1 cellular context compared by ENCODE assay signal in the genomic region with DNA sequence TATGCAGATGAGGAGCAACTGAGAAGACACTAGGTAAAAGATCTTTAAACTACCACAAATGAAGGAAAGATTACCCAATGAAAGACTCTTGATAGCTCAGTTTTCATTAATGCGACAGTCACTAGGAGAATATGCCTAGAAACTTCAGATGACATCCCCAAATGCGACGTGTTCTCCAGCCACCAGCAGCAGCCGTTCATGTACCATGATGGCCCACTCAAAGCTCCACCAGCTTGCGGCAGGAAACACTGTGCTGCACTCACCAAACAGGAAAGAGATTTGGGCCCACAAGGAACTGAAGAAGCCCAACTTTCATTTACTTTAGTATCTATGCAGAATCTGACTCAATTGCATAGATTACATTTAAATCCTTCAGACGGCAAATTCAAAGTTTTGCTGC.
TF ChIP-seq lines count a peak whose summit lies in the region.

No MANE protein-coding gene starts in this region.

TF ChIP-seq in GM23338, 12 proteins besides CTCF, POLR2A, EP300 and RAD21 (continued from another document):
- TF ChIP-seq, protein P1, sequence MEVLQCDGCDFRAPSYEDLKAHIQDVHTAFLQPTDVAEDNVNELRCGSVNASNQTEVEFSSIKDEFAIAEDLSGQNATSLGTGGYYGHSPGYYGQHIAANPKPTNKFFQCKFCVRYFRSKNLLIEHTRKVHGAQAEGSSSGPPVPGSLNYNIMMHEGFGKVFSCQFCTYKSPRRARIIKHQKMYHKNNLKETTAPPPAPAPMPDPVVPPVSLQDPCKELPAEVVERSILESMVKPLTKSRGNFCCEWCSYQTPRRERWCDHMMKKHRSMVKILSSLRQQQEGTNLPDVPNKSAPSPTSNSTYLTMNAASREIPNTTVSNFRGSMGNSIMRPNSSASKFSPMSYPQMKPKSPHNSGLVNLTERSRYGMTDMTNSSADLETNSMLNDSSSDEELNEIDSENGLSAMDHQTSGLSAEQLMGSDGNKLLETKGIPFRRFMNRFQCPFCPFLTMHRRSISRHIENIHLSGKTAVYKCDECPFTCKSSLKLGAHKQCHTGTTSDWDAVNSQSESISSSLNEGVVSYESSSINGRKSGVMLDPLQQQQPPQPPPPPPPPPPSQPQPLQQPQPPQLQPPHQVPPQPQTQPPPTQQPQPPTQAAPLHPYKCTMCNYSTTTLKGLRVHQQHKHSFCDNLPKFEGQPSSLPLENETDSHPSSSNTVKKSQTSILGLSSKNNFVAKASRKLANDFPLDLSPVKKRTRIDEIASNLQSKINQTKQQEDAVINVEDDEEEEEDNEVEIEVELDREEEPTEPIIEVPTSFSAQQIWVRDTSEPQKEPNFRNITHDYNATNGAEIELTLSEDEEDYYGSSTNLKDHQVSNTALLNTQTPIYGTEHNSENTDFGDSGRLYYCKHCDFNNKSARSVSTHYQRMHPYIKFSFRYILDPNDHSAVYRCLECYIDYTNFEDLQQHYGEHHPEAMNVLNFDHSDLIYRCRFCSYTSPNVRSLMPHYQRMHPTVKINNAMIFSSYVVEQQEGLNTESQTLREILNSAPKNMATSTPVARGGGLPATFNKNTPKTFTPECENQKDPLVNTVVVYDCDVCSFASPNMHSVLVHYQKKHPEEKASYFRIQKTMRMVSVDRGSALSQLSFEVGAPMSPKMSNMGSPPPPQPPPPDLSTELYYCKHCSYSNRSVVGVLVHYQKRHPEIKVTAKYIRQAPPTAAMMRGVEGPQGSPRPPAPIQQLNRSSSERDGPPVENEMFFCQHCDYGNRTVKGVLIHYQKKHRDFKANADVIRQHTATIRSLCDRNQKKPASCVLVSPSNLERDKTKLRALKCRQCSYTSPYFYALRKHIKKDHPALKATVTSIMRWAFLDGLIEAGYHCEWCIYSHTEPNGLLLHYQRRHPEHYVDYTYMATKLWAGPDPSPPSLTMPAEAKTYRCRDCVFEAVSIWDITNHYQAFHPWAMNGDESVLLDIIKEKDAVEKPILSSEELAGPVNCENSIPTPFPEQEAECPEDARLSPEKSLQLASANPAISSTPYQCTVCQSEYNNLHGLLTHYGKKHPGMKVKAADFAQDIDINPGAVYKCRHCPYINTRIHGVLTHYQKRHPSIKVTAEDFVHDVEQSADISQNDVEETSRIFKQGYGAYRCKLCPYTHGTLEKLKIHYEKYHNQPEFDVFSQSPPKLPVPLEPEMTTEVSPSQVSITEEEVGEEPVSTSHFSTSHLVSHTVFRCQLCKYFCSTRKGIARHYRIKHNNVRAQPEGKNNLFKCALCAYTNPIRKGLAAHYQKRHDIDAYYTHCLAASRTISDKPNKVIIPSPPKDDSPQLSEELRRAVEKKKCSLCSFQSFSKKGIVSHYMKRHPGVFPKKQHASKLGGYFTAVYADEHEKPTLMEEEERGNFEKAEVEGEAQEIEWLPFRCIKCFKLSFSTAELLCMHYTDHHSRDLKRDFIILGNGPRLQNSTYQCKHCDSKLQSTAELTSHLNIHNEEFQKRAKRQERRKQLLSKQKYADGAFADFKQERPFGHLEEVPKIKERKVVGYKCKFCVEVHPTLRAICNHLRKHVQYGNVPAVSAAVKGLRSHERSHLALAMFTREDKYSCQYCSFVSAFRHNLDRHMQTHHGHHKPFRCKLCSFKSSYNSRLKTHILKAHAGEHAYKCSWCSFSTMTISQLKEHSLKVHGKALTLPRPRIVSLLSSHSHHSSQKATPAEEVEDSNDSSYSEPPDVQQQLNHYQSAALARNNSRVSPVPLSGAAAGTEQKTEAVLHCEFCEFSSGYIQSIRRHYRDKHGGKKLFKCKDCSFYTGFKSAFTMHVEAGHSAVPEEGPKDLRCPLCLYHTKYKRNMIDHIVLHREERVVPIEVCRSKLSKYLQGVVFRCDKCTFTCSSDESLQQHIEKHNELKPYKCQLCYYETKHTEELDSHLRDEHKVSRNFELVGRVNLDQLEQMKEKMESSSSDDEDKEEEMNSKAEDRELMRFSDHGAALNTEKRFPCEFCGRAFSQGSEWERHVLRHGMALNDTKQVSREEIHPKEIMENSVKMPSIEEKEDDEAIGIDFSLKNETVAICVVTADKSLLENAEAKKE (CRISPR knock-in tag; IDR thresholded peaks at IDR 0.05) = no peak
- TF ChIP-seq POLR2AphosphoS5 (IDR thresholded peaks at IDR 0.05; ENCODE audit: low read depth) (no peak), CREB1 (CRISPR knock-in tag; IDR thresholded peaks at IDR 0.05; ENCODE audit: low read depth) (no peak), EZH2phosphoT487 (IDR thresholded peaks at IDR 0.05; ENCODE audit: unreplicated experiment) (no peak), JUNB (IDR thresholded peaks at IDR 0.05; ENCODE audit: unreplicated experiment) (no peak), ZNF331 (CRISPR knock-in tag; IDR thresholded peaks at IDR 0.05; ENCODE audit: low read depth) (no peak), REST (IDR thresholded peaks at IDR 0.05; ENCODE audit: unreplicated experiment) (no peak)
